Comparison of ENCODE assay signal across 16 cellular contexts in the genomic region with DNA sequence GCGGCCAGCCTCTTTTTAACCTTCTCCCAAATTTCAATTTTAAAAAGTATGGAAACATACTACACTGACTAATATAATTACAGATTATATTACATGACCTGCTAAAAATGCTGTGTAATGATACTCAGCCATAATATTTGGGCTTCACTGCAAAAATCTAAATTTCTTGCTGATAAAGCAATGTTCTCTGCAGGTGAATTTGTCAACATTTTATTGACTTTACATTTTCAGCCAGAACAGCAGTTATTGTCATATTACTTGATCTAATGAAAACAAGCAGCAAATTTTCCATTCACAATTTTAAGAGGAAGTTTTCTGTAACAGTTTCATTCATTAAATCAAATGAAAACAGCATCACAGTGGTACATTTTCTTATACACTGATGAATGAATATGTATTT.
A peak's percentile ranks its signal among the peaks of the same experiment; 100 is the strongest.
DNase-seq lines count a peak whose midpoint lies in the region; ATAC-seq, FAIRE-seq and TF ChIP-seq lines count a peak whose summit lies in the region.
"Had no signal": no experiment of that assay in that cellular context is flagged by ENCODE, and none has a peak within 500 bp of the region (broad histone marks: within the 10 kb centered on the region; RNA-seq: fewer than 3 reads in every experiment).

No MANE protein-coding gene starts in this region.

- intact Hi-C loops in pancreas (cut with DNase I): no loop called here
- intact Hi-C loops in spleen (cut with DNase I; ENCODE audit: low total_unique reads): loop anchor here (10.0 kb wide), 1 partner anchor 114 kb away; no protein-coding TSS in a partner anchor

- H3K27ac ChIP-seq in A549: no peak overlapping the region
- H3K27ac ChIP-seq in KMS-11: no peak overlapping the region
- H3K27ac ChIP-seq in pancreas: no peak overlapping the region
- H3K27ac ChIP-seq in spleen: no peak overlapping the region
- H3K27ac ChIP-seq: 22Rv1, BLaER1 had no signal

- H3K27me3 ChIP-seq in KMS-11 (ENCODE audit: insufficient read depth, low read depth) (no peaks in the 10 kb centered on the region), pancreas (no peaks in the 10 kb centered on the region), spleen (replicated peaks in 1 of 7) (no peaks in the 10 kb centered on the region)
- H3K27me3 ChIP-seq: BLaER1 had no signal

- FAIRE-seq in A549 (lab: Jason Lieb, UNC) (no peak), islet of Langerhans (lab: Jason Lieb, UNC) (peak; percentile 95), pancreas (lab: Jason Lieb, UNC) (peak; percentile 23)

- peaks cover 84% of the 10 kb centered on the region; the same call in 1 of the 2 replicates for H3K79me2 ChIP-seq in KMS-11 (ENCODE audit: insufficient read depth, low read depth)

- H3K4me2 ChIP-seq in A549: no peak overlapping the region
- H3K4me2 ChIP-seq in KMS-11: peak overlapping the region; percentile 44; the same call in 1 of the 2 replicates
- H3K4me2 ChIP-seq: GM23338 had no signal

- H3K4me3 Mint-ChIP-seq in activated CD8-positive, alpha-beta T cell treated with anti-CD3 and anti-CD28 coated beads, Interleukin-2, amount 10 ng/mL, durations not matched to agents 7 days and 5 days: no peak overlapping the region
- H3K4me3 Mint-ChIP-seq: GM23338, IgD-negative memory B cell had no signal

- H3K9ac ChIP-seq in KMS-11: no peak overlapping the region
- H3K9ac ChIP-seq: BLaER1 had no signal

- TF ChIP-seq CTCF in A549 (IDR thresholded peaks at IDR 0.05): no peak
- no peak for TF ChIP-seq CTCF in KMS-11 (conservative IDR thresholded peaks at IDR 0.05; ENCODE audit: low read depth, low read length)
- no peak for TF ChIP-seq CTCF in pancreas (IDR thresholded peaks at IDR 0.05)
- no peak for TF ChIP-seq CTCF in spleen (IDR thresholded peaks at IDR 0.05 in 8 of 11, conservative IDR thresholded peaks at IDR 0.05 in 3 of 11)

- no peak overlapping the region for H2AFZ ChIP-seq in KMS-11 (ENCODE audit: low read depth)
- H2AFZ ChIP-seq: GM23338 had no signal

- H3K9me3 ChIP-seq in A549 (no peaks in the 10 kb centered on the region), pancreas (no peaks in the 10 kb centered on the region), spleen (no peaks in the 10 kb centered on the region)
- H3K9me3 ChIP-seq: BLaER1 had no signal

- H4K20me1 ChIP-seq in KMS-11 (ENCODE audit: insufficient read depth): no peaks in the 10 kb centered on the region

- CTCF ChIA-PET in A549 (lab: Yijun Ruan, JAX): interaction anchor here (1.0 kb wide), 1 partner anchor 10 kb away, joined by 3 read pairs; no protein-coding TSS in a partner anchor
- CTCF ChIA-PET in activated CD8-positive, alpha-beta T cell treated with anti-CD3 and anti-CD28 coated beads, Interleukin-2, amount 10 ng/mL, durations not matched to agents 7 days and 5 days (lab: Charles Lee): no interaction called here

- POLR2A ChIA-PET in A549 (lab: Yijun Ruan, JAX): no interaction called here
- POLR2A ChIA-PET in activated CD8-positive, alpha-beta T cell treated with anti-CD3 and anti-CD28 coated beads, Interleukin-2, amount 10 ng/mL, durations not matched to agents 7 days and 5 days (lab: Charles Lee): no interaction called here

- TF ChIP-seq POLR2A in A549 (IDR thresholded peaks at IDR 0.05; ENCODE audit: low read length) (no peak), spleen (IDR thresholded peaks at IDR 0.05) (no peak)

- WGBS in A549 (ENCODE audit: missing lambda C conversion rate): 100% methylated on average over 1 of the region's 1 CpG
- WGBS in pancreas, 2 donors: 100% methylated on average over 1 of the region's 1 CpG
- WGBS in spleen, 5 donors: 95 to 100% (median 97%) methylated on average over 1 of the region's 1 CpG

- H3K9me3 Mint-ChIP-seq in activated CD8-positive, alpha-beta T cell treated with anti-CD3 and anti-CD28 coated beads, Interleukin-2, amount 10 ng/mL, durations not matched to agents 7 days and 5 days (ENCODE audit: insufficient read depth): no peaks in the 10 kb centered on the region
- H3K9me3 Mint-ChIP-seq: GM23338, IgD-negative memory B cell had no signal

- TF ChIP-seq EP300 in A549 (IDR thresholded peaks at IDR 0.05): no peak

- peaks cover 5% of the 10 kb centered on the region for H3K4me1 Mint-ChIP-seq in activated CD8-positive, alpha-beta T cell treated with anti-CD3 and anti-CD28 coated beads, Interleukin-2, amount 10 ng/mL, durations not matched to agents 7 days and 5 days (ENCODE audit: low read depth)

- no peak overlapping the region for H3K27ac Mint-ChIP-seq in activated CD8-positive, alpha-beta T cell treated with anti-CD3 and anti-CD28 coated beads, Interleukin-2, amount 10 ng/mL, durations not matched to agents 7 days and 5 days
- H3K27ac Mint-ChIP-seq: GM23338, IgD-negative memory B cell had no signal

- H3K4me3 ChIP-seq in A549: no peak overlapping the region
- no peak overlapping the region for H3K4me3 ChIP-seq in KMS-11 (IDR thresholded peaks at IDR 0.05; ENCODE audit: insufficient read depth, low read depth, low read length)
- H3K4me3 ChIP-seq in pancreas: no peak overlapping the region
- no peak overlapping the region for H3K4me3 ChIP-seq in spleen
- H3K4me3 ChIP-seq: BLaER1, GM23338 had no signal

- H3K36me3 ChIP-seq in KMS-11 (ENCODE audit: insufficient read depth) (no peaks in the 10 kb centered on the region), pancreas (no peaks in the 10 kb centered on the region), spleen (no peaks in the 10 kb centered on the region)

- no peak for DNase-seq in A549 (ENCODE audit: low read depth in 1 of 2, low spot score in 1 of 2)
- DNase-seq in pancreas: no peak
- no peak for DNase-seq in spleen
- DNase-seq in hepatic stellate cell (ENCODE audit: low spot score): no peak
- no peak for DNase-seq in activated CD8-positive, alpha-beta T cell treated with anti-CD3 and anti-CD28 coated beads, Interleukin-2, amount 10 ng/mL, durations not matched to agents 7 days and 5 days
- DNase-seq: AML-193, DMS53, GF-D8, H7 had no signal

- ATAC-seq in A549 (no peak), pancreas (peak in 1 of 4 donors; percentile 21), GM19455 (IDR thresholded peaks at IDR 0.05; ENCODE audit: unreplicated experiment) (no peak)
- no peak for ATAC-seq in activated CD8-positive, alpha-beta T cell treated with anti-CD3 and anti-CD28 coated beads, Interleukin-2, amount 10 ng/mL, durations not matched to agents 7 days and 5 days
- ATAC-seq: GM23338 had no signal

- no peaks in the 10 kb centered on the region for H3K27me3 Mint-ChIP-seq in activated CD8-positive, alpha-beta T cell treated with anti-CD3 and anti-CD28 coated beads, Interleukin-2, amount 10 ng/mL, durations not matched to agents 7 days and 5 days (ENCODE audit: low read depth)
- H3K27me3 Mint-ChIP-seq: IgD-negative memory B cell had no signal

- peaks cover 14% of the 10 kb centered on the region; the same call in 2 of the 3 replicates for H3K4me1 ChIP-seq in A549
- peaks cover 71% of the 10 kb centered on the region for H3K4me1 ChIP-seq in KMS-11 (ENCODE audit: low read depth, poor library complexity, severe bottlenecking)
- peaks cover 5 to 10% (median 7%) of the 10 kb centered on the region in 3 donors for H3K4me1 ChIP-seq in pancreas
- peaks cover 0 to 83% (median 39%) of the 10 kb centered on the region in 6 donors for H3K4me1 ChIP-seq in spleen

- peaks cover 3% of the 10 kb centered on the region for H3K36me3 Mint-ChIP-seq in activated CD8-positive, alpha-beta T cell treated with anti-CD3 and anti-CD28 coated beads, Interleukin-2, amount 10 ng/mL, durations not matched to agents 7 days and 5 days (ENCODE audit: low read depth)
- H3K36me3 Mint-ChIP-seq: IgD-negative memory B cell had no signal

- TF ChIP-seq RAD21 in A549 (conservative IDR thresholded peaks at IDR 0.05 in 1 of 2, IDR thresholded peaks at IDR 0.05 in 1 of 2): no peak

TF ChIP-seq in A549, 52 proteins besides CTCF, POLR2A, EP300 and RAD21:
- TF ChIP-seq MAFK (IDR thresholded peaks at IDR 0.05; ENCODE audit: partially characterized antibody) (peak; percentile 32), CBX8 (IDR thresholded peaks at IDR 0.05) (no peak)
